8 cellular contexts compared by ENCODE assay signal in the genomic region with DNA sequence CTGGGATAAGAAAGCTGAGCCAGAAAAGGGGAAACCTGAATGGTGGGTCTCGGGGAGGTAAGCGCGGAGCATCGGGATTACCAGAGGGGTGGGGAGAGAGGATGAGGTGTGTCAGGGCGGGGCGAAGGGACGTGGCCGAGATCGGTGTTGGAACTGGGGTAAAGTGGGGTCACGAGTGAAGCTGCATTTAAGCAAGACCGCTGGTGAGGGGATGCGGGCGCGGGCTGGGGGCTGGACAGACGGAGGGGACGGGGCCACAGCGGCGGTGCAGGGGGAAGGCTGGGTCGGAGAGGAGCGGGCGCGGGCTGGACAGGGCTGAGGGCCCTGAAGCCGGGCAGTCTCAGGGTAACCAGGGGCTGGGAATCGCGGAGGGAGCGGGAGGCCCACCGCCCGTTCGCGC. TPM values are rescaled to one million over a fixed set of nuclear protein-coding genes. Genes with fewer than 3 reads are reported as not detected.
A peak's percentile ranks its signal among the peaks of the same experiment; 100 is the strongest.
DNase-seq lines count a peak whose midpoint lies in the region; ATAC-seq and TF ChIP-seq lines count a peak whose summit lies in the region.
"Not testable (repeated sequence)": the region's sequence is repeated elsewhere in the genome, so short reads cannot be mapped to it uniquely, and the experiment has no call there.

No MANE protein-coding gene starts in this region.

- H3K36me3 Mint-ChIP-seq in stimulated activated naive CD8-positive, alpha-beta T cell treated with anti-CD3 and anti-CD28 coated beads, Interleukin-15, Interleukin-2, amounts not matched to agents 100 ng/mL and 50 ng/mL, for 24 hours (ENCODE audit: low read depth) = not testable (repeated sequence)

- H3K9ac ChIP-seq in mucosa of rectum (ENCODE audit: low read depth in 1 of 2, low read length in 2 of 2) = peak overlapping the region; percentile 52 to 83

- peak overlapping the region; percentile 90 for H3K27ac Mint-ChIP-seq in stimulated activated naive CD8-positive, alpha-beta T cell treated with anti-CD3 and anti-CD28 coated beads, Interleukin-15, Interleukin-2, amounts not matched to agents 100 ng/mL and 50 ng/mL, for 24 hours

- peak overlapping the region; percentile 90 for H3K4me3 Mint-ChIP-seq in stimulated activated naive CD8-positive, alpha-beta T cell treated with anti-CD3 and anti-CD28 coated beads, Interleukin-15, Interleukin-2, amounts not matched to agents 100 ng/mL and 50 ng/mL, for 24 hours

- H3K36me3 ChIP-seq in SJSA1; gastroesophageal sphincter; mucosa of rectum (ENCODE audit: control insufficient read depth in 2 of 2, insufficient read depth in 2 of 2, low read length in 2 of 2): not testable (repeated sequence)

- peak overlapping the region; percentile 77 for H3K27ac ChIP-seq in SJSA1
- H3K27ac ChIP-seq in gastroesophageal sphincter = peak overlapping the region; percentile 50 to 93 (median 90)
- H3K27ac ChIP-seq in mucosa of rectum (ENCODE audit: low read depth in 2 of 2, low read length in 2 of 2) = peak overlapping the region; percentile 65 to 79

- DNase-seq in DMS 273 (lab: John Stamatoyannopoulos, UW; ENCODE audit: unreplicated experiment) = peak; percentile 30
- DNase-seq in SJSA1 (ENCODE audit: low read depth in 1 of 2, low spot score in 2 of 2); astrocyte of the spinal cord (ENCODE audit: low read depth, low spot score): not testable (repeated sequence)

- not testable (repeated sequence) for H3K4me1 ChIP-seq in SJSA1 (replicated peaks); mucosa of rectum (ENCODE audit: control insufficient read depth in 2 of 2, insufficient read depth in 2 of 2, low read length in 2 of 2)
- H3K4me1 ChIP-seq in gastroesophageal sphincter = peaks cover 0 to 39% (median 7%) of the 10 kb centered on the region in 3 donors

- H3K27me3 Mint-ChIP-seq in stimulated activated naive CD8-positive, alpha-beta T cell treated with anti-CD3 and anti-CD28 coated beads, Interleukin-15, Interleukin-2, amounts not matched to agents 100 ng/mL and 50 ng/mL, for 24 hours = not testable (repeated sequence)

- in situ Hi-C loops in astrocyte of the spinal cord (cut with HindIII; ENCODE audit: low sequenced_read_pairs) = not testable (repeated sequence)

- not testable (repeated sequence) for H3K9me3 ChIP-seq in SJSA1 (replicated peaks); gastroesophageal sphincter; mucosa of rectum (ENCODE audit: control insufficient read depth in 2 of 2, low read length in 2 of 2)

- ATAC-seq in GM21381 (IDR thresholded peaks at IDR 0.05; ENCODE audit: unreplicated experiment) = peak; percentile 16
- peak; percentile 14 for ATAC-seq in HG03280 (IDR thresholded peaks at IDR 0.05; ENCODE audit: unreplicated experiment)
- peak; percentile 50 for ATAC-seq in gastroesophageal sphincter

- H3K4me3 ChIP-seq in SJSA1 = peak overlapping the region; percentile 73
- H3K4me3 ChIP-seq in astrocyte of the spinal cord (ENCODE audit: low read depth, low read length) = peak overlapping the region; percentile 56
- peak overlapping the region; percentile 68 to 81 for H3K4me3 ChIP-seq in gastroesophageal sphincter
- H3K4me3 ChIP-seq in mucosa of rectum (ENCODE audit: low read length in 2 of 2) = peak overlapping the region; percentile 64 to 69

- H3K27me3 ChIP-seq in SJSA1 (replicated peaks); gastroesophageal sphincter; mucosa of rectum (ENCODE audit: control insufficient read depth in 2 of 2, insufficient read depth in 2 of 2, low read length in 2 of 2): not testable (repeated sequence)

- not testable (repeated sequence) for TF ChIP-seq CTCF in astrocyte of the spinal cord (IDR thresholded peaks at IDR 0.05; ENCODE audit: low read depth, low read length); gastroesophageal sphincter (IDR thresholded peaks at IDR 0.05)

- TF ChIP-seq EP300 in gastroesophageal sphincter (IDR thresholded peaks at IDR 0.05) = not testable (repeated sequence)

- 0 to 2% methylated on average over 20 of the region's 30 CpGs for WGBS in gastroesophageal sphincter (ENCODE audit: low coverage in 1 of 2), 2 donors

- not testable (repeated sequence) for H3K9me3 Mint-ChIP-seq in stimulated activated naive CD8-positive, alpha-beta T cell treated with anti-CD3 and anti-CD28 coated beads, Interleukin-15, Interleukin-2, amounts not matched to agents 100 ng/mL and 50 ng/mL, for 24 hours

- TF ChIP-seq POLR2A in gastroesophageal sphincter (IDR thresholded peaks at IDR 0.05) = not testable (repeated sequence)

- peaks cover 25% of the 10 kb centered on the region for H3K4me1 Mint-ChIP-seq in stimulated activated naive CD8-positive, alpha-beta T cell treated with anti-CD3 and anti-CD28 coated beads, Interleukin-15, Interleukin-2, amounts not matched to agents 100 ng/mL and 50 ng/mL, for 24 hours (ENCODE audit: low read depth)

RNA-seq across cellular contexts. Expression of gene PLEKHM1, which starts 0.3 kb away (rescaled TPM):
- total RNA-seq in SJSA1 (2014; rRNA removed; shearing (Covaris generic)) = 8.8 and 16.4 TPM in 2 replicates
- total RNA-seq in gastroesophageal sphincter = 10 to 100 TPM; 17.8 to 36.5 (median 29.2) TPM

RNA-seq across cellular contexts. Expression of gene ARHGAP27, which starts 57.5 kb away (rescaled TPM):
- total RNA-seq in SJSA1 (2014; rRNA removed; shearing (Covaris generic)) = 0.53 TPM in 1 of 2 replicates, not detected in the other
- 10 to 100 TPM; 11.6 to 18.1 (median 12.8) TPM for total RNA-seq in gastroesophageal sphincter
